Comparison of ENCODE assay signal across 1 cellular context in genomic region chr2:226794077-226794670, GRCh38.
A peak's percentile ranks its signal among the peaks of the same experiment; 100 is the strongest.
TF ChIP-seq lines count a peak whose summit lies in the region.

No MANE protein-coding gene starts in this region.

TF ChIP-seq in HepG2, 621 proteins besides CTCF, POLR2A, EP300 and RAD21:
- TF ChIP-seq SAP130 (CRISPR knock-in tag; IDR thresholded peaks at IDR 0.05; ENCODE audit: low read depth) (peak; percentile 33; the same call in 1 of the 2 replicates), ZNF800 (CRISPR knock-in tag; IDR thresholded peaks at IDR 0.05) (0 out of 2 replicates have a peak, but pooled peaks have one; percentile 18), ZBTB25 (CRISPR knock-in tag; IDR thresholded peaks at IDR 0.05) (0 out of 2 replicates have a peak, but pooled peaks have one; percentile 13), CEBPG (CRISPR knock-in tag; IDR thresholded peaks at IDR 0.05) (peak; percentile 50), ZFP36L2 (CRISPR knock-in tag; IDR thresholded peaks at IDR 0.05) (no peak), SOX6 (IDR thresholded peaks at IDR 0.05) (no peak), SOX6 (CRISPR knock-in tag; IDR thresholded peaks at IDR 0.05) (peak; percentile 44; the same call in 1 of the 2 replicates), PAXIP1 (CRISPR knock-in tag; conservative IDR thresholded peaks at IDR 0.05) (0 out of 2 replicates have a peak, but pooled peaks have one; percentile 36), ZNF605 (CRISPR knock-in tag; IDR thresholded peaks at IDR 0.05) (no peak), GATAD2A (CRISPR knock-in tag; IDR thresholded peaks at IDR 0.05) (peak; percentile 79), FOXA3 (CRISPR knock-in tag; IDR thresholded peaks at IDR 0.05) (peak; percentile 34; the same call in 1 of the 2 replicates), ETS1 (CRISPR knock-in tag; IDR thresholded peaks at IDR 0.05) (no peak), ASH2L (IDR thresholded peaks at IDR 0.05; ENCODE audit: insufficient read length, low read depth, low read length) (peak; percentile 27), HNF4A (CRISPR knock-in tag; IDR thresholded peaks at IDR 0.05) (peak; percentile 51), E2F1 (CRISPR knock-in tag; IDR thresholded peaks at IDR 0.05) (peak; percentile 35; the same call in 1 of the 2 replicates), ZNF660 (CRISPR knock-in tag; IDR thresholded peaks at IDR 0.05; ENCODE audit: borderline replicate concordance, low read depth) (no peak), AKNA (CRISPR knock-in tag; IDR thresholded peaks at IDR 0.05; ENCODE audit: borderline replicate concordance) (no peak), ZNF652 (CRISPR knock-in tag; IDR thresholded peaks at IDR 0.05; ENCODE audit: borderline replicate concordance, low read depth) (peak; percentile 17; the same call in 1 of the 2 replicates), KLF6 (CRISPR knock-in tag; IDR thresholded peaks at IDR 0.05) (0 out of 2 replicates have a peak, but pooled peaks have one; percentile 18), SNAI1 (CRISPR knock-in tag; IDR thresholded peaks at IDR 0.05; ENCODE audit: borderline replicate concordance) (no peak), CREM (IDR thresholded peaks at IDR 0.05) (peak; percentile 44; the same call in 1 of the 2 replicates), CREM (CRISPR knock-in tag; IDR thresholded peaks at IDR 0.05) (no peak), SOX13 (IDR thresholded peaks at IDR 0.05) (no peak), SOX13 (CRISPR knock-in tag; conservative IDR thresholded peaks at IDR 0.05 in 1 of 2, IDR thresholded peaks at IDR 0.05 in 1 of 2) (peak in 1 of 2 experiments; percentile 11; a peak in 1 of 4 replicates), ZBTB3 (CRISPR knock-in tag; IDR thresholded peaks at IDR 0.05; ENCODE audit: borderline replicate concordance, low read depth) (no peak), ZNF296 (CRISPR knock-in tag; conservative IDR thresholded peaks at IDR 0.05) (no peak), FOXJ3 (CRISPR knock-in tag; IDR thresholded peaks at IDR 0.05; ENCODE audit: borderline replicate concordance) (peak; percentile 78; the same call in 1 of the 2 replicates), TP53 (CRISPR knock-in tag; conservative IDR thresholded peaks at IDR 0.05) (no peak), SOX5 (CRISPR knock-in tag; IDR thresholded peaks at IDR 0.05; ENCODE audit: borderline replicate concordance) (peak; percentile 25; the same call in 1 of the 2 replicates), HMG20A (CRISPR knock-in tag; IDR thresholded peaks at IDR 0.05; ENCODE audit: borderline replicate concordance) (peak; percentile 44; the same call in 1 of the 2 replicates), E2F5 (CRISPR knock-in tag; conservative IDR thresholded peaks at IDR 0.05) (no peak), ISL2 (CRISPR knock-in tag; IDR thresholded peaks at IDR 0.05) (peak; percentile 40; the same call in 1 of the 2 replicates), HNF4G (IDR thresholded peaks at IDR 0.05; ENCODE audit: borderline replicate concordance, low read depth, low read length) (peak; percentile 29; the same call in 1 of the 2 replicates), HNF4G (CRISPR knock-in tag; IDR thresholded peaks at IDR 0.05; ENCODE audit: borderline replicate concordance, low read depth) (0 out of 2 replicates have a peak, but pooled peaks have one; percentile 23), ZNF350 (CRISPR knock-in tag; IDR thresholded peaks at IDR 0.05; ENCODE audit: borderline replicate concordance, low read depth) (no peak), SP2 (CRISPR knock-in tag; IDR thresholded peaks at IDR 0.05) (no peak), STAT6 (CRISPR knock-in tag; IDR thresholded peaks at IDR 0.05; ENCODE audit: borderline replicate concordance) (0 out of 2 replicates have a peak, but pooled peaks have one; percentile 29), FOXP1 (IDR thresholded peaks at IDR 0.05) (no peak), FOXP1 (CRISPR knock-in tag; IDR thresholded peaks at IDR 0.05) (peak; percentile 36; the same call in 1 of the 2 replicates), GFI1 (CRISPR knock-in tag; IDR thresholded peaks at IDR 0.05; ENCODE audit: borderline replicate concordance) (peak; percentile 88), ZNF275 (CRISPR knock-in tag; IDR thresholded peaks at IDR 0.05; ENCODE audit: borderline replicate concordance) (no peak)
